22 cellular contexts compared by ENCODE assay signal in genomic region chr2:121886059-121886458, GRCh38.
"Had no signal": no experiment of that assay in that cellular context is flagged by ENCODE, and none has a peak within 500 bp of the region (broad histone marks: within the 10 kb centered on the region; RNA-seq: fewer than 3 reads in every experiment).

No MANE protein-coding gene starts in this region.

- H3K36me3 ChIP-seq: MG63, SJCRH30 had no signal

- H3K9me3 ChIP-seq: MG63, SJCRH30 had no signal

- H3K4me3 Mint-ChIP-seq: IgD-negative memory B cell had no signal

- H3K27ac Mint-ChIP-seq: IgD-negative memory B cell had no signal

- H3K4me3 ChIP-seq: MG63, SJCRH30 had no signal

- H3K27ac ChIP-seq: HL-60, RWPE1, SJCRH30 had no signal

- H3K9me3 Mint-ChIP-seq: IgD-negative memory B cell had no signal

- H3K27me3 ChIP-seq: MG63 had no signal

- DNase-seq: Karpas-422, KG1, MG63, NCI-H1092, NCI-H1105 treated with DMSO at 0.1 percent for 48 hours, NCI-H1417 treated with DMSO at 0.1 percent for 48 hours, NCI-H146, NCI-H1694 treated with DMSO at 0.1 percent for 48 hours, NCI-H1930, NCI-H2081, NCI-H2107, NCI-H2227 treated with DMSO at 0.1 percent for 48 hours, NCI-H524, NCI-H526 treated with DMSO at 0.1 percent for 48 hours, NCI-H748 treated with DMSO at 0.1 percent for 48 hours, PC-3, SHP77, SJCRH30 had no signal

- FAIRE-seq: HTR-8/SVneo had no signal
